10 cellular contexts compared by ENCODE assay signal in the genomic region with DNA sequence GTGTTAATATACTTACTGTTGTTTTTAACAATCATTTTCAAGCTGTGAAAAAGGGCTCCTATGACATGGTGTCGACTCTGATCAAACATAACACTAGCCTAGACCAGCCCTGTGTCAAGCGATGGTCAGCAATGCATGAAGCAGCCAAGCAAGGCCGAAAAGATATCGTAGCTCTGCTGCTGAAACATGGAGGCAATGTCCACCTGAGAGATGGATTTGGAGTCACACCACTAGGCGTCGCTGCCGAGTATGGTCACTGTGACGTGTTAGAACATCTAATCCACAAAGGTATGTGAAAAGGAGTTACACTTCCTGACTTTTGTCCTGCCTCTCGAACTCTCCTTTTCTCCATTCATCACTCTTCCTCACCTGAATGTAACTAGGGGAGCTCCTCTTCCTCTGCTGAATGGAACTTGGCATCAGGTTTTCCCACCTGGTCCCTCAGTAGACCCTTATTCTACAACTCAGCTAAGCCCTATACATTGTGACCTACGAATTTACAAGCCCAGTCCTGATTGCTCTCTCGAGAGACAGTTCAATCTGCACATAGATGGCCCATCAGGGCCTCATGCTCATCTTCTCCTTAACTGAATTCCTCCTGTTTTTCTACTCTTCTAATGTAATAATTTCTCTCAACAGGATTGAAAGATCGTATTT. TPM values are rescaled to one million over a fixed set of nuclear protein-coding genes. Genes with fewer than 3 reads are reported as not detected.
DNase-seq lines count a peak whose midpoint lies in the region; ATAC-seq and TF ChIP-seq lines count a peak whose summit lies in the region.
"Had no signal": no experiment of that assay in that cellular context is flagged by ENCODE, and none has a peak within 500 bp of the region (broad histone marks: within the 10 kb centered on the region; RNA-seq: fewer than 3 reads in every experiment).

No MANE protein-coding gene starts in this region.

- ATAC-seq in HG03521 (IDR thresholded peaks at IDR 0.05; ENCODE audit: unreplicated experiment): peak; percentile 96
- ATAC-seq in WTC11: peak; percentile 87

- H3K9me3 Mint-ChIP-seq in WTC11 (peaks cover 11% of the 10 kb centered on the region), neural crest cell (peaks cover 2% of the 10 kb centered on the region)

- TF ChIP-seq CTCF in GM20000 (IDR thresholded peaks at IDR 0.05; ENCODE audit: extremely low read depth, missing control alignments) (peak; percentile 89), WTC11 (IDR thresholded peaks at IDR 0.05) (peak; percentile 70), choroid plexus epithelial cell (conservative IDR thresholded peaks at IDR 0.05; ENCODE audit: low read depth, low read length) (peak; percentile 64), neural crest cell (conservative IDR thresholded peaks at IDR 0.05) (peak; percentile 64)

- H3K4me1 Mint-ChIP-seq in WTC11 (peaks cover 10% of the 10 kb centered on the region), neural crest cell (no peaks in the 10 kb centered on the region)

- H3K27me3 Mint-ChIP-seq in WTC11 (ENCODE audit: low read depth) (peaks cover 3% of the 10 kb centered on the region; the same call in 1 of the 2 replicates), neural crest cell (ENCODE audit: low read depth) (no peaks in the 10 kb centered on the region)

- no peak overlapping the region for H3K4me3 ChIP-seq in choroid plexus epithelial cell (ENCODE audit: low read depth, low read length)
- H3K4me3 ChIP-seq: tibial nerve had no signal

- H3K4me3 Mint-ChIP-seq in WTC11 (no peak overlapping the region), neural crest cell (no peak overlapping the region)

- POLR2A ChIA-PET in WTC11 (lab: Charles Lee): no interaction called here

- no peaks in the 10 kb centered on the region for H3K36me3 Mint-ChIP-seq in WTC11
- no peaks in the 10 kb centered on the region for H3K36me3 Mint-ChIP-seq in neural crest cell (ENCODE audit: low read depth)

- DNase-seq in COLO829 (ENCODE audit: low spot score) (peak; percentile 35), GM20000 (ENCODE audit: low spot score) (peak; percentile 68), WTC11 (ENCODE audit: low spot score) (peak; percentile 86), choroid plexus epithelial cell (ENCODE audit: low read depth) (peak; percentile 30), neural crest cell (ENCODE audit: low read depth, low spot score) (peak; percentile 32), HK-2 (ENCODE audit: unreplicated experiment) (no peak), D341Med (ENCODE audit: low spot score) (no peak)

- CTCF ChIA-PET in WTC11 (lab: Charles Lee): interaction anchor here (0.6 to 2.6 kb wide), 42 partner anchors 9 to 886 kb away, joined by 3 to 32 read pairs (median 4); no protein-coding TSS in a partner anchor

- H3K27ac Mint-ChIP-seq in WTC11 (no peak overlapping the region), neural crest cell (ENCODE audit: unreplicated experiment) (no peak overlapping the region)

TF ChIP-seq in WTC11, 78 proteins besides CTCF, POLR2A, EP300 and RAD21 (continues in another document):
- TF ChIP-seq, protein P1, sequence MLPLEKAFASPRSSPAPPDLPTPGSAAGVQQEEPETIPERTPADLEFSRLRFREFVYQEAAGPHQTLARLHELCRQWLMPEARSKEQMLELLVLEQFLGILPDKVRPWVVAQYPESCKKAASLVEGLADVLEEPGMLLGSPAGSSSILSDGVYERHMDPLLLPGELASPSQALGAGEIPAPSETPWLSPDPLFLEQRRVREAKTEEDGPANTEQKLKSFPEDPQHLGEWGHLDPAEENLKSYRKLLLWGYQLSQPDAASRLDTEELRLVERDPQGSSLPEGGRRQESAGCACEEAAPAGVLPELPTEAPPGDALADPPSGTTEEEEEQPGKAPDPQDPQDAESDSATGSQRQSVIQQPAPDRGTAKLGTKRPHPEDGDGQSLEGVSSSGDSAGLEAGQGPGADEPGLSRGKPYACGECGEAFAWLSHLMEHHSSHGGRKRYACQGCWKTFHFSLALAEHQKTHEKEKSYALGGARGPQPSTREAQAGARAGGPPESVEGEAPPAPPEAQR (CRISPR knock-in tag; IDR thresholded peaks at IDR 0.05): peak; percentile 87; the same call in 1 of the 2 replicates
- TF ChIP-seq, protein P2, sequence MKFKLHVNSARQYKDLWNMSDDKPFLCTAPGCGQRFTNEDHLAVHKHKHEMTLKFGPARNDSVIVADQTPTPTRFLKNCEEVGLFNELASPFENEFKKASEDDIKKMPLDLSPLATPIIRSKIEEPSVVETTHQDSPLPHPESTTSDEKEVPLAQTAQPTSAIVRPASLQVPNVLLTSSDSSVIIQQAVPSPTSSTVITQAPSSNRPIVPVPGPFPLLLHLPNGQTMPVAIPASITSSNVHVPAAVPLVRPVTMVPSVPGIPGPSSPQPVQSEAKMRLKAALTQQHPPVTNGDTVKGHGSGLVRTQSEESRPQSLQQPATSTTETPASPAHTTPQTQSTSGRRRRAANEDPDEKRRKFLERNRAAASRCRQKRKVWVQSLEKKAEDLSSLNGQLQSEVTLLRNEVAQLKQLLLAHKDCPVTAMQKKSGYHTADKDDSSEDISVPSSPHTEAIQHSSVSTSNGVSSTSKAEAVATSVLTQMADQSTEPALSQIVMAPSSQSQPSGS (CRISPR knock-in tag; IDR thresholded peaks at IDR 0.05; ENCODE audit: borderline replicate concordance, low read depth): no peak
- TF ChIP-seq, protein P3, sequence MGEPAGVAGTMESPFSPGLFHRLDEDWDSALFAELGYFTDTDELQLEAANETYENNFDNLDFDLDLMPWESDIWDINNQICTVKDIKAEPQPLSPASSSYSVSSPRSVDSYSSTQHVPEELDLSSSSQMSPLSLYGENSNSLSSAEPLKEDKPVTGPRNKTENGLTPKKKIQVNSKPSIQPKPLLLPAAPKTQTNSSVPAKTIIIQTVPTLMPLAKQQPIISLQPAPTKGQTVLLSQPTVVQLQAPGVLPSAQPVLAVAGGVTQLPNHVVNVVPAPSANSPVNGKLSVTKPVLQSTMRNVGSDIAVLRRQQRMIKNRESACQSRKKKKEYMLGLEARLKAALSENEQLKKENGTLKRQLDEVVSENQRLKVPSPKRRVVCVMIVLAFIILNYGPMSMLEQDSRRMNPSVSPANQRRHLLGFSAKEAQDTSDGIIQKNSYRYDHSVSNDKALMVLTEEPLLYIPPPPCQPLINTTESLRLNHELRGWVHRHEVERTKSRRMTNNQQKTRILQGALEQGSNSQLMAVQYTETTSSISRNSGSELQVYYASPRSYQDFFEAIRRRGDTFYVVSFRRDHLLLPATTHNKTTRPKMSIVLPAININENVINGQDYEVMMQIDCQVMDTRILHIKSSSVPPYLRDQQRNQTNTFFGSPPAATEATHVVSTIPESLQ (CRISPR knock-in tag; IDR thresholded peaks at IDR 0.05): no peak
- TF ChIP-seq, protein P4, sequence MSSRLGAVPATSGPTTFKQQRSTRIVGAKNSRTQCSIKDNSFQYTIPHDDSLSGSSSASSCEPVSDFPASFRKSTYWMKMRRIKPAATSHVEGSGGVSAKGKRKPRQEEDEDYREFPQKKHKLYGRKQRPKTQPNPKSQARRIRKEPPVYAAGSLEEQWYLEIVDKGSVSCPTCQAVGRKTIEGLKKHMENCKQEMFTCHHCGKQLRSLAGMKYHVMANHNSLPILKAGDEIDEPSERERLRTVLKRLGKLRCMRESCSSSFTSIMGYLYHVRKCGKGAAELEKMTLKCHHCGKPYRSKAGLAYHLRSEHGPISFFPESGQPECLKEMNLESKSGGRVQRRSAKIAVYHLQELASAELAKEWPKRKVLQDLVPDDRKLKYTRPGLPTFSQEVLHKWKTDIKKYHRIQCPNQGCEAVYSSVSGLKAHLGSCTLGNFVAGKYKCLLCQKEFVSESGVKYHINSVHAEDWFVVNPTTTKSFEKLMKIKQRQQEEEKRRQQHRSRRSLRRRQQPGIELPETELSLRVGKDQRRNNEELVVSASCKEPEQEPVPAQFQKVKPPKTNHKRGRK (CRISPR knock-in tag; IDR thresholded peaks at IDR 0.05; ENCODE audit: borderline replicate concordance): no peak
- no peak for TF ChIP-seq CREB1 (CRISPR knock-in tag; IDR thresholded peaks at IDR 0.05)
- TF ChIP-seq, protein P5, sequence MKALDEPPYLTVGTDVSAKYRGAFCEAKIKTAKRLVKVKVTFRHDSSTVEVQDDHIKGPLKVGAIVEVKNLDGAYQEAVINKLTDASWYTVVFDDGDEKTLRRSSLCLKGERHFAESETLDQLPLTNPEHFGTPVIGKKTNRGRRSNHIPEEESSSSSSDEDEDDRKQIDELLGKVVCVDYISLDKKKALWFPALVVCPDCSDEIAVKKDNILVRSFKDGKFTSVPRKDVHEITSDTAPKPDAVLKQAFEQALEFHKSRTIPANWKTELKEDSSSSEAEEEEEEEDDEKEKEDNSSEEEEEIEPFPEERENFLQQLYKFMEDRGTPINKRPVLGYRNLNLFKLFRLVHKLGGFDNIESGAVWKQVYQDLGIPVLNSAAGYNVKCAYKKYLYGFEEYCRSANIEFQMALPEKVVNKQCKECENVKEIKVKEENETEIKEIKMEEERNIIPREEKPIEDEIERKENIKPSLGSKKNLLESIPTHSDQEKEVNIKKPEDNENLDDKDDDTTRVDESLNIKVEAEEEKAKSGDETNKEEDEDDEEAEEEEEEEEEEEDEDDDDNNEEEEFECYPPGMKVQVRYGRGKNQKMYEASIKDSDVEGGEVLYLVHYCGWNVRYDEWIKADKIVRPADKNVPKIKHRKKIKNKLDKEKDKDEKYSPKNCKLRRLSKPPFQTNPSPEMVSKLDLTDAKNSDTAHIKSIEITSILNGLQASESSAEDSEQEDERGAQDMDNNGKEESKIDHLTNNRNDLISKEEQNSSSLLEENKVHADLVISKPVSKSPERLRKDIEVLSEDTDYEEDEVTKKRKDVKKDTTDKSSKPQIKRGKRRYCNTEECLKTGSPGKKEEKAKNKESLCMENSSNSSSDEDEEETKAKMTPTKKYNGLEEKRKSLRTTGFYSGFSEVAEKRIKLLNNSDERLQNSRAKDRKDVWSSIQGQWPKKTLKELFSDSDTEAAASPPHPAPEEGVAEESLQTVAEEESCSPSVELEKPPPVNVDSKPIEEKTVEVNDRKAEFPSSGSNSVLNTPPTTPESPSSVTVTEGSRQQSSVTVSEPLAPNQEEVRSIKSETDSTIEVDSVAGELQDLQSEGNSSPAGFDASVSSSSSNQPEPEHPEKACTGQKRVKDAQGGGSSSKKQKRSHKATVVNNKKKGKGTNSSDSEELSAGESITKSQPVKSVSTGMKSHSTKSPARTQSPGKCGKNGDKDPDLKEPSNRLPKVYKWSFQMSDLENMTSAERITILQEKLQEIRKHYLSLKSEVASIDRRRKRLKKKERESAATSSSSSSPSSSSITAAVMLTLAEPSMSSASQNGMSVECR (CRISPR knock-in tag; IDR thresholded peaks at IDR 0.05; ENCODE audit: borderline replicate concordance): no peak

RNA-seq across cellular contexts. Expression of a gene that starts 23.0 kb away (rescaled TPM):
- total RNA-seq in WTC11 (2021) (not detected in 3 replicates), neural crest cell (not detected in 2 replicates)
- total RNA-seq: T-helper 1 cell treated with Interleukin-12 subunit alpha and Interleukin-12 subunit beta and Interleukin-4 antibody, amounts not matched to agents 30 ng/mL and 1 ng/mL, for 36 hours; tibial nerve had no signal

RNA-seq across cellular contexts. Expression of a gene that starts 31.0 kb away (rescaled TPM):
- total RNA-seq in WTC11 (2021) (0.09 to 0.11 TPM in 2 of 3 replicates, not detected in the other), neural crest cell (not detected in 2 replicates)
- total RNA-seq: T-helper 1 cell treated with Interleukin-12 subunit alpha and Interleukin-12 subunit beta and Interleukin-4 antibody, amounts not matched to agents 30 ng/mL and 1 ng/mL, for 36 hours; tibial nerve had no signal

Comparison
In these comparisons a context has a peak if more than half of its experiments do, and no peak if none do; other contexts are left out.
1. DNase-seq: peak in COLO829 (single experiment), GM20000 (single experiment), WTC11 (single experiment), choroid plexus epithelial cell (single experiment) and neural crest cell (single experiment); none in HK-2 (single experiment) and D341Med (single experiment).
2. Peak in every context shown above with its lines, with median percentiles within 50 percentile points of each other: CTCF ChIP-seq.